ENCODE assay signal across 21 cellular contexts in the genomic region with DNA sequence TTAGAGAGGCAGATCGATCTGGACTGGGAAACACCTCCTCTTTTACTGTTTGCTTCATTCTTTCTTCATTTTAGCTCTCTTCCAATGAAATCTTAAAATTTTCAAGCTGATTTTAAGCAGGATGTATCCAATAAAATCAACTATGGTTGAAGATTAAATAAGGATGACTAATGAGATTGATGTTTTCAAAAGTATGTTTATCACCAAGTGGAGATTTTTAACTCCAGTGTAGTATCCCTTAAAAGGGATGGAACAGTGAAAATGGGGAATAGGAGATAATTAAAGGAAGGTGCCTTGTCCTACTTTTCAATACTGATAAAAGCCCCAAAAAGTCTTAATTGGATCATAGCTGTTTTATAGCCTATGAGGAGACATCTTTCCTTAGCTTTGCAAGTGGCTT. TPM values are rescaled to one million over a fixed set of nuclear protein-coding genes. Genes with fewer than 3 reads are reported as not detected.
DNase-seq lines count a peak whose midpoint lies in the region; ATAC-seq and TF ChIP-seq lines count a peak whose summit lies in the region.
"Had no signal": no experiment of that assay in that cellular context is flagged by ENCODE, and none has a peak within 500 bp of the region (broad histone marks: within the 10 kb centered on the region; RNA-seq: fewer than 3 reads in every experiment).

No MANE protein-coding gene starts in this region.

- H3K9ac ChIP-seq in GM23248, result no peak overlapping the region
- H3K9ac ChIP-seq: BLaER1 had no signal

- intact Hi-C loops in right cardiac atrium (cut with DNase I), result no loop called here

- H3K4me3 ChIP-seq in GM23248, result no peak overlapping the region
- H3K4me3 ChIP-seq in fibroblast of the aortic adventitia (ENCODE audit: low read depth, low read length), result no peak overlapping the region
- no peak overlapping the region for H3K4me3 ChIP-seq in suprapubic skin
- no peak overlapping the region for H3K4me3 ChIP-seq in right cardiac atrium (ENCODE audit: low read length)
- H3K4me3 ChIP-seq: BLaER1, SJSA1 had no signal

- in situ Hi-C loops in GM23248 (cut with MboI), result no loop called here

- H3K4me1 ChIP-seq in GM23248 (ENCODE audit: insufficient read depth), result peaks cover 32% of the 10 kb centered on the region
- H3K4me1 ChIP-seq in suprapubic skin, result no peaks in the 10 kb centered on the region
- H3K4me1 ChIP-seq in right cardiac atrium (ENCODE audit: control insufficient read depth, insufficient read depth, low read length), result no peaks in the 10 kb centered on the region
- H3K4me1 ChIP-seq: BLaER1 had no signal

- H3K27me3 ChIP-seq in GM23248 (replicated peaks; ENCODE audit: insufficient read depth) (no peaks in the 10 kb centered on the region), suprapubic skin (no peaks in the 10 kb centered on the region), right cardiac atrium (ENCODE audit: control insufficient read depth, insufficient read depth) (no peaks in the 10 kb centered on the region)
- H3K27me3 ChIP-seq: BLaER1, SJSA1 had no signal

- no peak for TF ChIP-seq POLR2A in suprapubic skin (IDR thresholded peaks at IDR 0.05)

- H3F3A ChIP-seq in GM23248 (ENCODE audit: insufficient read depth), result peaks cover 26% of the 10 kb centered on the region

- no peaks in the 10 kb centered on the region for H3K9me3 ChIP-seq in GM23248 (ENCODE audit: low read depth)
- H3K9me3 ChIP-seq in suprapubic skin, result no peaks in the 10 kb centered on the region
- H3K9me3 ChIP-seq in right cardiac atrium (ENCODE audit: control insufficient read depth, low read length), result no peaks in the 10 kb centered on the region
- H3K9me3 ChIP-seq: BLaER1, SJSA1 had no signal

- no peaks in the 10 kb centered on the region for H3K36me3 ChIP-seq in GM23248 (ENCODE audit: low read depth)
- H3K36me3 ChIP-seq in suprapubic skin, result no peaks in the 10 kb centered on the region
- H3K36me3 ChIP-seq: BLaER1, SJSA1 had no signal

- WGBS in GM23248 (ENCODE audit: low coverage in 1 of 2, low lambda C conversion rate in 2 of 2, missing lambda C conversion rate in 2 of 2), 2 experiments, result 95 to 100% methylated on average over 1 of the region's 1 CpG
- whole genome bisulfite sequencing in suprapubic skin, result 93% methylated on average over 1 of the region's 1 CpG
- WGBS in right cardiac atrium, result 99% methylated on average over 1 of the region's 1 CpG

- H3K27ac ChIP-seq in GM23248 (no peak overlapping the region), suprapubic skin (no peak overlapping the region), right cardiac atrium (ENCODE audit: low read length) (no peak overlapping the region)
- H3K27ac ChIP-seq: BLaER1 had no signal

- peak overlapping the region; percentile 36 for H2AFZ ChIP-seq in GM23248

- H3K4me2 ChIP-seq in GM23248 (ENCODE audit: unreplicated experiment), result peak overlapping the region; percentile 46
- H3K4me2 ChIP-seq: BLaER1 had no signal

- no peak for TF ChIP-seq EP300 in suprapubic skin (IDR thresholded peaks at IDR 0.05)

- TF ChIP-seq CTCF in fibroblast of the aortic adventitia (IDR thresholded peaks at IDR 0.05; ENCODE audit: insufficient read depth, low read length), result no peak
- TF ChIP-seq CTCF in suprapubic skin (IDR thresholded peaks at IDR 0.05), result no peak

- no peaks in the 10 kb centered on the region for H3K9me2 ChIP-seq in GM23248 (ENCODE audit: insufficient read depth)

- ATAC-seq in right cardiac atrium, result no peak
- ATAC-seq in GM19455 (IDR thresholded peaks at IDR 0.05; ENCODE audit: unreplicated experiment), result no peak

- DNase-seq in AG08395 (ENCODE audit: low spot score), result peak; percentile 15
- DNase-seq in GM23248, result peak; percentile 10
- peak; percentile 9 for DNase-seq in RPMI7951 (ENCODE audit: low read depth)
- DNase-seq in fibroblast of the aortic adventitia (ENCODE audit: low read depth), result peak; percentile 45
- DNase-seq in suprapubic skin (ENCODE audit: low spot score in 2 of 2), result no peak
- no peak for DNase-seq in activated CD4-positive, alpha-beta T cell treated with anti-CD3 and anti-CD28 coated beads for 4 hours
- no peak for DNase-seq in right cardiac atrium
- DNase-seq: CD8-positive, alpha-beta memory T cell; DND-41; H9; Karpas-422; MV-4-11; NCI-H1417 treated with DMSO at 0.1 percent for 48 hours; NCI-H2029; NCI-H2171 treated with DMSO at 0.1 percent for 48 hours; NCI-H524 had no signal

- H4K20me1 ChIP-seq in GM23248 (ENCODE audit: insufficient read depth), result no peaks in the 10 kb centered on the region
- H4K20me1 ChIP-seq: BLaER1 had no signal

- H3K79me2 ChIP-seq in GM23248 (ENCODE audit: insufficient read depth), result no peaks in the 10 kb centered on the region

RNA-seq across cellular contexts. Expression of gene LIPF, which starts 11.6 kb away (rescaled TPM):
- total RNA-seq in GM23248 (2014; rRNA removed; shearing (Covaris generic)), result not detected in 2 replicates
- not detected in 2 replicates for polyA plus RNA-seq in GM23248 (2016; fragmentation: Nextera tagmentation; extraction: Ambion mirVana)
- total RNA-seq in RPMI7951 (2014; rRNA removed; shearing (Covaris generic)), result not detected in 2 replicates
- total RNA-seq in fibroblast of the aortic adventitia (ENCODE audit: low replicate concordance), result not detected in 2 replicates
- not detected for total RNA-seq in suprapubic skin
- total RNA-seq in right cardiac atrium, result not detected
- 0.57 TPM for polyA plus RNA-seq in right cardiac atrium
- total RNA-seq: CD8-positive, alpha-beta memory T cell; H9; OCI-LY7; SJSA1 had no signal
- polyA plus RNA-seq: AG04450; CD8-positive, alpha-beta memory T cell had no signal

RNA-seq across cellular contexts. Expression of gene LIPK, which starts 53.4 kb away (rescaled TPM):
- not detected in 2 replicates for total RNA-seq in GM23248 (2014; rRNA removed; shearing (Covaris generic))
- polyA plus RNA-seq in GM23248 (2016; fragmentation: Nextera tagmentation; extraction: Ambion mirVana) (not detected in 2 replicates), right cardiac atrium (not detected)
- total RNA-seq in RPMI7951 (2014; rRNA removed; shearing (Covaris generic)), result not detected in 2 replicates
- total RNA-seq in fibroblast of the aortic adventitia (ENCODE audit: low replicate concordance) (not detected in 2 replicates), suprapubic skin (10 to 100 TPM in 3 of 4 donors, 1 to 10 TPM in 1; 2.6 to 23.4 (median 18.0) TPM), right cardiac atrium (not detected)
- total RNA-seq: CD8-positive, alpha-beta memory T cell; H9; OCI-LY7; SJSA1 had no signal
- polyA plus RNA-seq: AG04450; CD8-positive, alpha-beta memory T cell had no signal

Comparison
In these comparisons a context has a peak if more than half of its experiments do, and no peak if none do; other contexts are left out.
1. DNase-seq: peak in AG08395 (single experiment), GM23248 (single experiment), RPMI7951 (single experiment) and fibroblast of the aortic adventitia (single experiment); none in suprapubic skin (0 of 2), activated CD4-positive, alpha-beta T cell treated with anti-CD3 and anti-CD28 coated beads for 4 hours (0 of 2) and right cardiac atrium (0 of 3).